ENCODE assay signal across 8 cellular contexts in the genomic region with DNA sequence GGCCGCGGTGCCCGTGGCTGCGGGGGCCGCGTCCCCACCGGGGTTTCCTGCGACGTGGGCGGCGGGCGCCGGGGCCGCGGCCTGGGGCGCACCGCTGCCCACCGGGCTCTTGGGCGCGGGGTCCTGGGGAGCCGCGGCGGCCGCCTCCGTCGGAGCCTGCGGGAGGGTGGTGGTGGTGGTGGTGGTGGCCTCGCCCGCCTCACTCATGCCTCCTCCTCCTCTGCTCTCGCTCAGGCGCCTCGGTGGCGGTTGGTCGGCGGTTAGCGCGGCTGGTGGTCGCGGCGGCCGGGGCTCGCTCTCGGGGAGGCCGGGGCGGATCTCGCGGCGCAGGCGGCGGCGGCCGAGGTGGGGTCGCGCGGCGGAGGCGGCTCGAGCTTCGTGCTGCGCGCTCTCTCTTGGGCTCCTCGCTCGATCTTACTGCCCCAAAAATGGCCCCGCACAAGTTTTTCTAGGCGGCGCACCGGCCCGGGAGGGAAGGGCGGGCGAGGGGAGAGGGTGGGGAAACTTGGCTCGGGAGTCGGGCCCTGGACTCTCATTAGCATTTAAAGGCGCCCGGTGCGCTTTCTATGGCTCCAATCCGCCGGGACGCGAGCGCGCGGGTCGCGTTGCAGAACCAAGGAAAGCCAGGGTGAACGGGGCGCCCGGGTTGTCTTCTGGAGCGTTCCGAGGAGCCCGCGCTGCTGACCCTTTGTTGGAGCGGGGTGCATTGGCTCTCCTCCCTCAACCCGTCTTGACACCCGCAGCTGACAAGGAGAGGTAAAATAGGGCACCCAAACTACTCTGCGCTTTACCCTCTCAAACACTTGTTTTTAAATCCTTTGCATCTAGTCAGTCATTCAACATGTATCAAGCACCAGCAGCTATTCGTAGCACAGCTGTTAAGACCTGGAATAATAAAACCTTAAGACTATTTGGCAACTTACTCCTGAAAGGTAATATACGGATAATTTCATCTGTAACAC. TPM values are rescaled to one million over a fixed set of nuclear protein-coding genes. Genes with fewer than 3 reads are reported as not detected.
DNase-seq lines count a peak whose midpoint lies in the region; ATAC-seq, FAIRE-seq and TF ChIP-seq lines count a peak whose summit lies in the region.

A gene (minus strand): TSS at position 419 of the 962 bp plus-strand sequence. CDS start 212 bp downstream, at position 207.

- DNase-seq in AML-193 (lab: John Stamatoyannopoulos, UW): peak; percentile 17 to 30
- DNase-seq in PC-9: peak; percentile 63 to 91
- DNase-seq in activated naive CD4-positive, alpha-beta T cell treated with anti-CD3 and anti-CD28 coated beads for 36 hours: peak; percentile 53
- peak; percentile 69 to 73 for DNase-seq in frontal cortex (ENCODE audit: low spot score in 2 of 2)
- DNase-seq in neural progenitor cell (ENCODE audit: low spot score): peak; percentile 83
- peak in 47 of 49 donors; percentile 4 to 79 (median 46) for DNase-seq in substantia nigra (lab: John Stamatoyannopoulos, UW)

- H3K9me2 ChIP-seq in PC-9 (ENCODE audit: insufficient read depth): no peaks in the 10 kb centered on the region

- H3K4me2 ChIP-seq in PC-9 (peak within 1 kb of the TSS; percentile 95), neural progenitor cell (peak within 1 kb of the TSS; percentile 86)

- ATAC-seq in GM19043 (IDR thresholded peaks at IDR 0.05; ENCODE audit: low read depth, unreplicated experiment): peak; percentile 46
- ATAC-seq in HG03342 (IDR thresholded peaks at IDR 0.05; ENCODE audit: unreplicated experiment): peak; percentile 30

- peaks cover 36% of the 10 kb centered on the region for H3K27me3 Mint-ChIP-seq in activated naive CD4-positive, alpha-beta T cell treated with anti-CD3 and anti-CD28 coated beads for 36 hours (ENCODE audit: low read depth)
- peaks cover 8% of the 10 kb centered on the region for H3K27me3 Mint-ChIP-seq in neural progenitor cell (ENCODE audit: insufficient read depth, low read depth)

- intact Hi-C loops in PC-9 (cut with micrococcal nuclease; ENCODE audit: unreplicated experiment): loop anchor here (1.0 to 5.0 kb wide), 5 partner anchors 17 to 1994 kb away; a partner anchor contains a TSS
- intact Hi-C loops in activated naive CD4-positive, alpha-beta T cell treated with anti-CD3 and anti-CD28 coated beads for 36 hours (cut with micrococcal nuclease): loop anchor here (1.0 to 10.0 kb wide), 9 partner anchors 22 to 1974 kb away; a partner anchor contains a TSS

- FAIRE-seq in frontal cortex (lab: Jason Lieb, UNC): no peak

- peaks cover 21% of the 10 kb centered on the region for H3K4me1 Mint-ChIP-seq in activated naive CD4-positive, alpha-beta T cell treated with anti-CD3 and anti-CD28 coated beads for 36 hours (ENCODE audit: low read depth)
- H3K4me1 Mint-ChIP-seq in neural progenitor cell: peaks cover 28% of the 10 kb centered on the region

- H3K4me3 ChIP-seq in PC-9 (peak within 1 kb of the TSS; percentile 77), neural progenitor cell (peak within 1 kb of the TSS; percentile 82)

- H3K36me3 ChIP-seq in PC-9 (ENCODE audit: low read depth) (peaks cover 11% of the 10 kb centered on the region; the same call in 1 of the 2 replicates), neural progenitor cell (no peaks in the 10 kb centered on the region)

- CTCF ChIA-PET in PC-9 (lab: Charles Lee): no interaction called here
- CTCF ChIA-PET in activated naive CD4-positive, alpha-beta T cell treated with anti-CD3 and anti-CD28 coated beads for 36 hours (lab: Charles Lee): interaction anchor here (0.6 to 2.1 kb wide), 2 partner anchors 17 to 27 kb away, joined by 3 to 11 read pairs; no protein-coding TSS in a partner anchor

- peak within 1 kb of the TSS; percentile 94 for H3K27ac Mint-ChIP-seq in activated naive CD4-positive, alpha-beta T cell treated with anti-CD3 and anti-CD28 coated beads for 36 hours
- peak within 1 kb of the TSS; percentile 26 for H3K27ac Mint-ChIP-seq in neural progenitor cell

- H3K36me3 Mint-ChIP-seq in activated naive CD4-positive, alpha-beta T cell treated with anti-CD3 and anti-CD28 coated beads for 36 hours (ENCODE audit: low read depth): peaks cover 11% of the 10 kb centered on the region
- H3K36me3 Mint-ChIP-seq in neural progenitor cell: no peaks in the 10 kb centered on the region

- H3K9ac ChIP-seq in neural progenitor cell: peak within 1 kb of the TSS; percentile 29

- POLR2A ChIA-PET in PC-9 (lab: Charles Lee; ENCODE audit: unreplicated experiment): interaction anchor here (0.5 to 0.7 kb wide), 4 partner anchors 17 to 1093 kb away, joined by 3 to 5 read pairs (median 4); no protein-coding TSS in a partner anchor

- H3K9me3 Mint-ChIP-seq in activated naive CD4-positive, alpha-beta T cell treated with anti-CD3 and anti-CD28 coated beads for 36 hours: no peaks in the 10 kb centered on the region
- H3K9me3 Mint-ChIP-seq in neural progenitor cell: no peaks in the 10 kb centered on the region

- peak within 1 kb of the TSS; percentile 92 for H2AFZ ChIP-seq in PC-9
- H2AFZ ChIP-seq in neural progenitor cell (replicated peaks): peak within 1 kb of the TSS; percentile 83

- TF ChIP-seq CTCF in PC-9 (conservative IDR thresholded peaks at IDR 0.05): no peak
- no peak for TF ChIP-seq CTCF in neural progenitor cell (IDR thresholded peaks at IDR 0.05)

- peak within 1 kb of the TSS; percentile 95 for H3K4me3 Mint-ChIP-seq in activated naive CD4-positive, alpha-beta T cell treated with anti-CD3 and anti-CD28 coated beads for 36 hours
- H3K4me3 Mint-ChIP-seq in neural progenitor cell: peak within 1 kb of the TSS; percentile 97

- H3K4me1 ChIP-seq in PC-9 (replicated peaks; ENCODE audit: insufficient read depth) (peaks cover 59% of the 10 kb centered on the region), neural progenitor cell (peaks cover 40% of the 10 kb centered on the region)

- H3K27ac ChIP-seq in PC-9 (peak within 1 kb of the TSS; percentile 95), neural progenitor cell (peak within 1 kb of the TSS; percentile 8), substantia nigra (ENCODE audit: low read depth, low read length, poor library complexity, severe bottlenecking) (peak within 1 kb of the TSS; percentile 71)

- H3K79me2 ChIP-seq in PC-9 (ENCODE audit: low read depth) (peaks cover 53% of the 10 kb centered on the region), neural progenitor cell (ENCODE audit: low read depth) (peaks cover 45% of the 10 kb centered on the region)

- H4K20me1 ChIP-seq in PC-9 (ENCODE audit: insufficient read depth) (peaks cover 35% of the 10 kb centered on the region), neural progenitor cell (ENCODE audit: low read depth) (peaks cover 9% of the 10 kb centered on the region)

- H3K27me3 ChIP-seq in PC-9 (ENCODE audit: insufficient read depth, low read depth) (no peaks in the 10 kb centered on the region), neural progenitor cell (peaks cover 26% of the 10 kb centered on the region)

- H3K9me3 ChIP-seq in PC-9 (ENCODE audit: insufficient read depth, low read depth): no peaks in the 10 kb centered on the region
- H3K9me3 ChIP-seq in neural progenitor cell (ENCODE audit: low read depth): no peaks in the 10 kb centered on the region

- no TSS peak for BruUV-seq in PC-9 (replicated peaks; lab: Mats Ljungman, UMichigan)

- H3F3A ChIP-seq in PC-9 (ENCODE audit: insufficient read depth, low read depth) (peaks cover 31% of the 10 kb centered on the region; the same call in 1 of the 2 replicates), neural progenitor cell (ENCODE audit: low read depth) (peaks cover 16% of the 10 kb centered on the region)

RNA-seq across cellular contexts. Expression of the gene that starts here (rescaled TPM):
- total RNA-seq in PC-9 (2021) (567 and 613 TPM in 2 replicates), frontal cortex (6.9 TPM), neural progenitor cell (ENCODE audit: low replicate concordance) (78.9 and 123 TPM in 2 replicates)
- 100 to 1,000 TPM; 192 to 219 TPM for total RNA-seq in activated naive CD4-positive, alpha-beta T cell treated with anti-CD3 and anti-CD28 coated beads for 36 hours

Comparison
In these comparisons a context has a peak if more than half of its experiments do, and no peak if none do; other contexts are left out.
1. Peak in every context shown above with its lines: DNase-seq, ATAC-seq, H3K4me3 ChIP-seq and H3K27ac ChIP-seq.
2. RNA of the gene that starts here (total RNA-seq): 567 to 613 TPM in PC-9, 192 to 219 TPM in activated naive CD4-positive, alpha-beta T cell treated with anti-CD3 and anti-CD28 coated beads for 36 hours and 78.9 to 123 TPM in neural progenitor cell; 6.9 TPM in frontal cortex (single experiment); every median in the first group is over 10 times any median in the second.
3. DNase-seq: peak in every context shown above with its lines; median percentile 83 in neural progenitor cell; 77 in PC-9; 71 in frontal cortex; 53 in activated naive CD4-positive, alpha-beta T cell treated with anti-CD3 and anti-CD28 coated beads for 36 hours; 46 in substantia nigra; 24 in AML-193.
4. H3K27ac ChIP-seq: peak in every context shown above with its lines; median percentile 95 in PC-9; 71 in substantia nigra; 8 in neural progenitor cell.